ENCODE assay signal across 27 cellular contexts in the genomic region with DNA sequence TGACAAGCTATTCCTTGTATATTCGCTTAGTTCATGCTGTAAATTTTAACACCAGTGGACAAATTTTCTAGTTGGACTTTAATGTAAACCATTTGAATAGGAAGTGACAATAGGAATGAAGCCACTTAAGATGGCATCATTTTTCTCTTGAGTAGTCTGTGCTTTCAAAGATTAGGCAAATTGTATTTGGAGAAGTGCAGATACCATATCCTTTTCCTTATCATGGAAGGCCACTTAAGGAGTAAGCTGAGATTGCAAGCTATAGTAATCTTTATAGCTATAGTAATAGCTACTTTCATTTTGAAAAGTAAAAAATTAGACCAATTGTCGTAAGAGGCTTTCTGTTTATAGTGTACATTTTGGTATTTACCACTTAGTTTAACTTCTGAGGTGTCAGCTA. TPM values are rescaled to one million over a fixed set of nuclear protein-coding genes. Genes with fewer than 3 reads are reported as not detected.
DNase-seq lines count a peak whose midpoint lies in the region; ATAC-seq and TF ChIP-seq lines count a peak whose summit lies in the region.
"Had no signal": no experiment of that assay in that cellular context is flagged by ENCODE, and none has a peak within 500 bp of the region (broad histone marks: within the 10 kb centered on the region; RNA-seq: fewer than 3 reads in every experiment).

No MANE protein-coding gene starts in this region.

- no peak for TF ChIP-seq CTCF in SU-DHL-6 (IDR thresholded peaks at IDR 0.05; ENCODE audit: insufficient read depth, low read length, poor library complexity, severe bottlenecking)
- TF ChIP-seq CTCF in ovary (IDR thresholded peaks at IDR 0.05), result no peak

- peak overlapping the region in 4 of 7 donors; percentile 13 to 53 (median 32) for H3K27ac Mint-ChIP-seq in CD4-positive, alpha-beta memory T cell
- H3K27ac Mint-ChIP-seq in immature natural killer cell, result peak overlapping the region in 4 of 6 donors; percentile 40 to 74 (median 54)
- no peak overlapping the region for H3K27ac Mint-ChIP-seq in T-helper 2 cell treated with Interferon-gamma antibody and Interleukin-4, amounts not matched to agents 5 μg/mL and 100 μg/mL, for 36 hours
- H3K27ac Mint-ChIP-seq: activated CD4-positive, alpha-beta T cell treated with anti-CD3 and anti-CD28 coated beads, Interleukin-2, amount 10 ng/mL, durations not matched to agents 7 days and 5 days; activated naive CD4-positive, alpha-beta T cell treated with anti-CD3 and anti-CD28 coated beads, Interleukin-2, amount 10 ng/mL, durations not matched to agents 7 days and 5 days; activated T-helper 1 cell treated with anti-CD3 and anti-CD28 coated beads, Interleukin-12 subunit alpha, Interleukin-12 subunit beta, Interleukin-2, Interleukin-4 antibody, amounts not matched to agents 30 ng/mL and 10 ng/mL and 1 ng/mL, durations not matched to agents 14 hours and 24 hours and 36 hours; HFFc6 had no signal

- CTCF ChIA-PET in CD4-positive, alpha-beta memory T cell (lab: Charles Lee; ENCODE audit: partially characterized antibody), result interaction anchor here (0.6 to 1.2 kb wide), 4 partner anchors 10 to 67 kb away, joined by 3 to 4 read pairs (median 4); no protein-coding TSS in a partner anchor

- H3K4me3 ChIP-seq in BLaER1 treated with 17β-estradiol and CSF1 and Interleukin-3, amounts not matched to agents 10 nM and 100 nM, result no peak overlapping the region
- H3K4me3 ChIP-seq in CD4-positive, alpha-beta memory T cell (ENCODE audit: low read length in 2 of 2), result no peak overlapping the region
- H3K4me3 ChIP-seq in SU-DHL-6 (ENCODE audit: insufficient read depth, low read length, poor library complexity, severe bottlenecking) (no peak overlapping the region), ovary (no peak overlapping the region)
- H3K4me3 ChIP-seq: gastrocnemius medialis had no signal

- POLR2A ChIA-PET in CD4-positive, alpha-beta memory T cell (lab: Charles Lee; ENCODE audit: partially characterized antibody), result interaction anchor here (1.4 to 2.6 kb wide), 4 partner anchors 9 to 14 kb away, joined by 3 to 10 read pairs (median 7); no protein-coding TSS in a partner anchor

- 68 to 84% (median 76%) methylated on average over 2 of the region's 2 CpGs for WGBS in ovary, 3 donors

- TF ChIP-seq EP300 in ovary (IDR thresholded peaks at IDR 0.05), result no peak

- H2AFZ ChIP-seq in SU-DHL-6 (ENCODE audit: low read depth, low read length, severe bottlenecking), result no peak overlapping the region

- no peaks in the 10 kb centered on the region for H3K27me3 ChIP-seq in BLaER1 treated with 17β-estradiol and CSF1 and Interleukin-3, amounts not matched to agents 10 nM and 100 nM
- H3K27me3 ChIP-seq in CD4-positive, alpha-beta memory T cell (ENCODE audit: insufficient read depth, low read length), result no peaks in the 10 kb centered on the region
- H3K27me3 ChIP-seq in SU-DHL-6 (ENCODE audit: low read length), result no peaks in the 10 kb centered on the region
- no peaks in the 10 kb centered on the region for H3K27me3 ChIP-seq in ovary
- H3K27me3 ChIP-seq: gastrocnemius medialis had no signal

- H3K36me3 Mint-ChIP-seq in CD4-positive, alpha-beta memory T cell, result peaks cover 25 to 47% of the 10 kb centered on the region in 2 donors
- peaks cover 0 to 10% (median 3%) of the 10 kb centered on the region in 3 donors for H3K36me3 Mint-ChIP-seq in immature natural killer cell
- H3K36me3 Mint-ChIP-seq in T-helper 2 cell treated with Interferon-gamma antibody and Interleukin-4, amounts not matched to agents 5 μg/mL and 100 μg/mL, for 36 hours (ENCODE audit: low read depth), result peaks cover 38% of the 10 kb centered on the region

- TF ChIP-seq POLR2A in ovary (IDR thresholded peaks at IDR 0.05), result no peak

- H3F3A ChIP-seq in SU-DHL-6 (ENCODE audit: insufficient read depth), result peaks cover 15% of the 10 kb centered on the region

- H3K4me2 ChIP-seq in BLaER1 treated with 17β-estradiol and CSF1 and Interleukin-3, amounts not matched to agents 10 nM and 100 nM, result peak overlapping the region in 10 of 11 experiments; percentile 19 to 90 (median 56); a peak in 12 of 22 replicates
- peak overlapping the region; percentile 5 for H3K4me2 ChIP-seq in SU-DHL-6 (ENCODE audit: low read depth, low read length, poor library complexity, severe bottlenecking)

- peaks cover 42 to 96% (median 78%) of the 10 kb centered on the region in 11 experiments for H3K36me3 ChIP-seq in BLaER1 treated with 17β-estradiol and CSF1 and Interleukin-3, amounts not matched to agents 10 nM and 100 nM
- H3K36me3 ChIP-seq in CD4-positive, alpha-beta memory T cell (ENCODE audit: insufficient read depth, low read length), result no peaks in the 10 kb centered on the region
- H3K36me3 ChIP-seq in SU-DHL-6 (ENCODE audit: low read length) (peaks cover 2% of the 10 kb centered on the region; the same call in 1 of the 2 replicates), ovary (no peaks in the 10 kb centered on the region)
- H3K36me3 ChIP-seq: gastrocnemius medialis had no signal

- H3K27me3 Mint-ChIP-seq in CD4-positive, alpha-beta memory T cell, result no peaks in the 10 kb centered on the region
- H3K27me3 Mint-ChIP-seq in immature natural killer cell (ENCODE audit: low read depth in 3 of 3), result no peaks in the 10 kb centered on the region
- no peaks in the 10 kb centered on the region for H3K27me3 Mint-ChIP-seq in T-helper 2 cell treated with Interferon-gamma antibody and Interleukin-4, amounts not matched to agents 5 μg/mL and 100 μg/mL, for 36 hours (ENCODE audit: low read depth)
- H3K27me3 Mint-ChIP-seq: activated CD4-positive, alpha-beta T cell treated with anti-CD3 and anti-CD28 coated beads, Interleukin-2, amount 10 ng/mL, durations not matched to agents 7 days and 5 days; activated naive CD4-positive, alpha-beta T cell treated with anti-CD3 and anti-CD28 coated beads, Interleukin-2, amount 10 ng/mL, durations not matched to agents 7 days and 5 days had no signal

- no peak overlapping the region; a peak in 1 of 22 replicates for H3K27ac ChIP-seq in BLaER1 treated with 17β-estradiol and CSF1 and Interleukin-3, amounts not matched to agents 10 nM and 100 nM
- H3K27ac ChIP-seq in CD4-positive, alpha-beta memory T cell (ENCODE audit: low read depth, low read length), result no peak overlapping the region
- H3K27ac ChIP-seq in SU-DHL-6 (ENCODE audit: low read depth, low read length) (no peak overlapping the region), ovary (no peak overlapping the region)
- H3K27ac ChIP-seq: C4-2B, gastrocnemius medialis had no signal

- no peaks in the 10 kb centered on the region for H3K9me2 ChIP-seq in SU-DHL-6 (replicated peaks; ENCODE audit: insufficient read depth, low read length)

- H3K9me3 ChIP-seq in BLaER1 treated with 17β-estradiol and CSF1 and Interleukin-3, amounts not matched to agents 10 nM and 100 nM (replicated peaks in 1 of 11), result no peaks in the 10 kb centered on the region
- no peaks in the 10 kb centered on the region for H3K9me3 ChIP-seq in CD4-positive, alpha-beta memory T cell (ENCODE audit: control insufficient read depth in 1 of 2, low read length in 2 of 2)
- H3K9me3 ChIP-seq in SU-DHL-6 (ENCODE audit: insufficient read depth, low read length), result no peaks in the 10 kb centered on the region
- H3K9me3 ChIP-seq in ovary, result no peaks in the 10 kb centered on the region
- H3K9me3 ChIP-seq: gastrocnemius medialis had no signal

- H3K4me1 Mint-ChIP-seq in CD4-positive, alpha-beta memory T cell, result peaks cover 40 to 73% (median 58%) of the 10 kb centered on the region in 4 donors
- peaks cover 67 to 76% of the 10 kb centered on the region in 2 donors for H3K4me1 Mint-ChIP-seq in immature natural killer cell
- H3K4me1 Mint-ChIP-seq in T-helper 2 cell treated with Interferon-gamma antibody and Interleukin-4, amounts not matched to agents 5 μg/mL and 100 μg/mL, for 36 hours (ENCODE audit: low read depth), result peaks cover 41% of the 10 kb centered on the region

- H3K9me3 Mint-ChIP-seq in CD4-positive, alpha-beta memory T cell, result no peaks in the 10 kb centered on the region
- H3K9me3 Mint-ChIP-seq in immature natural killer cell, result no peaks in the 10 kb centered on the region
- no peaks in the 10 kb centered on the region for H3K9me3 Mint-ChIP-seq in T-helper 2 cell treated with Interferon-gamma antibody and Interleukin-4, amounts not matched to agents 5 μg/mL and 100 μg/mL, for 36 hours
- H3K9me3 Mint-ChIP-seq: activated CD4-positive, alpha-beta T cell treated with anti-CD3 and anti-CD28 coated beads, Interleukin-2, amount 10 ng/mL, durations not matched to agents 7 days and 5 days; activated naive CD4-positive, alpha-beta T cell treated with anti-CD3 and anti-CD28 coated beads, Interleukin-2, amount 10 ng/mL, durations not matched to agents 7 days and 5 days; activated T-helper 1 cell treated with anti-CD3 and anti-CD28 coated beads, Interleukin-12 subunit alpha, Interleukin-12 subunit beta, Interleukin-2, Interleukin-4 antibody, amounts not matched to agents 30 ng/mL and 10 ng/mL and 1 ng/mL, durations not matched to agents 14 hours and 24 hours and 36 hours; HFFc6 had no signal

- peak overlapping the region in 1 of 8 donors; percentile 1 for H3K4me3 Mint-ChIP-seq in CD4-positive, alpha-beta memory T cell
- H3K4me3 Mint-ChIP-seq in immature natural killer cell, result peak overlapping the region in 2 of 5 donors; percentile 18 to 23
- no peak overlapping the region for H3K4me3 Mint-ChIP-seq in T-helper 2 cell treated with Interferon-gamma antibody and Interleukin-4, amounts not matched to agents 5 μg/mL and 100 μg/mL, for 36 hours
- H3K4me3 Mint-ChIP-seq: activated CD4-positive, alpha-beta T cell treated with anti-CD3 and anti-CD28 coated beads, Interleukin-2, amount 10 ng/mL, durations not matched to agents 7 days and 5 days; activated naive CD4-positive, alpha-beta T cell treated with anti-CD3 and anti-CD28 coated beads, Interleukin-2, amount 10 ng/mL, durations not matched to agents 7 days and 5 days; activated T-helper 1 cell treated with anti-CD3 and anti-CD28 coated beads, Interleukin-12 subunit alpha, Interleukin-12 subunit beta, Interleukin-2, Interleukin-4 antibody, amounts not matched to agents 30 ng/mL and 10 ng/mL and 1 ng/mL, durations not matched to agents 14 hours and 24 hours and 36 hours; HFFc6 had no signal

- H3K79me2 ChIP-seq in SU-DHL-6 (ENCODE audit: insufficient read depth, low read length), result peaks cover 97% of the 10 kb centered on the region

- peaks cover 58 to 97% (median 69%) of the 10 kb centered on the region in 10 experiments for H3K4me1 ChIP-seq in BLaER1 treated with 17β-estradiol and CSF1 and Interleukin-3, amounts not matched to agents 10 nM and 100 nM
- peaks cover 74% of the 10 kb centered on the region for H3K4me1 ChIP-seq in CD4-positive, alpha-beta memory T cell (ENCODE audit: insufficient read depth, low read length)
- peaks cover 11% of the 10 kb centered on the region for H3K4me1 ChIP-seq in ovary (ENCODE audit: insufficient read depth)

- no peak for ATAC-seq in HG02759 (IDR thresholded peaks at IDR 0.05; ENCODE audit: unreplicated experiment)
- ATAC-seq: gastrocnemius medialis, left cardiac atrium, right cardiac atrium had no signal

- no peak overlapping the region; a peak in 1 of 22 replicates for H3K9ac ChIP-seq in BLaER1 treated with 17β-estradiol and CSF1 and Interleukin-3, amounts not matched to agents 10 nM and 100 nM
- H3K9ac ChIP-seq in SU-DHL-6 (ENCODE audit: low read length), result no peak overlapping the region

- no peak for DNase-seq in CD4-positive, alpha-beta memory T cell
- DNase-seq in immature natural killer cell (no peak), ovary (no peak), NCI-H1092 treated with DMSO at 0.1 percent for 48 hours (lab: John Stamatoyannopoulos, UW) (no peak)
- no peak for DNase-seq in T-helper 2 cell treated with Interferon-gamma antibody and Interleukin-4, amounts not matched to agents 5 μg/mL and 100 μg/mL, for 36 hours (ENCODE audit: low spot score)
- DNase-seq: activated CD4-positive, alpha-beta T cell treated with anti-CD3 and anti-CD28 coated beads, Interleukin-2, amount 10 ng/mL, durations not matched to agents 7 days and 5 days; activated naive CD4-positive, alpha-beta T cell treated with anti-CD3 and anti-CD28 coated beads, Interleukin-2, amount 10 ng/mL, durations not matched to agents 7 days and 5 days; gastrocnemius medialis; GOT3; HFFc6; hippocampal formation; left cardiac atrium; NCI-H1105; NCI-H2029; NCI-H2227 treated with DMSO at 0.1 percent for 48 hours; NCI-H526; NK-92 treated with Interleukin-12 subunit alpha and Interleukin-12 subunit beta, amount 100 ng/mL, for 24 hours; right cardiac atrium; SHP77 treated with DMSO at 0.1 percent for 48 hours; stimulated activated CD4-positive, alpha-beta T cell treated with anti-CD3 and anti-CD28 coated beads, Interleukin-1b, Interleukin-23, amount 100 ng/mL, for 48 hours; stimulated activated naive CD4-positive, alpha-beta T cell treated with Interleukin-2 at 50 U/mL for 16 hours; T-helper 9 cell had no signal

- peaks cover 99 to 100% (median 100%) of the 10 kb centered on the region in 11 experiments for H4K20me1 ChIP-seq in BLaER1 treated with 17β-estradiol and CSF1 and Interleukin-3, amounts not matched to agents 10 nM and 100 nM
- peaks cover 19% of the 10 kb centered on the region for H4K20me1 ChIP-seq in SU-DHL-6 (ENCODE audit: low read depth, low read length)

- intact Hi-C loops in CD4-positive, alpha-beta memory T cell (cut with micrococcal nuclease), result no loop called here
- intact Hi-C loops in ovary (cut with DNase I), result no loop called here

RNA-seq across cellular contexts. Expression of gene CAPRIN1, which starts 12.8 kb away (rescaled TPM):
- total RNA-seq in CD4-positive, alpha-beta memory T cell, result 100 to 1,000 TPM; 160 to 176 TPM
- polyA plus RNA-seq in CD4-positive, alpha-beta memory T cell, result 10 to 100 TPM; 43.3 to 97.1 TPM
- 10 to 100 TPM; 27.8 to 71.2 (median 43.3) TPM for polyA plus RNA-seq in immature natural killer cell
- 100 to 1,000 TPM; 107 to 196 (median 160) TPM for total RNA-seq in ovary
- 100 to 1,000 TPM in 1 of 2 donors, 10 to 100 TPM in 1; 74.2 to 214 TPM for polyA plus RNA-seq in ovary

RNA-seq across cellular contexts. Expression of gene NAT10, which starts 41.1 kb away (rescaled TPM):
- 10 to 100 TPM; 73.6 to 81.5 TPM for total RNA-seq in CD4-positive, alpha-beta memory T cell
- 10 to 100 TPM; 28.0 to 49.3 TPM for polyA plus RNA-seq in CD4-positive, alpha-beta memory T cell
- polyA plus RNA-seq in immature natural killer cell (10 to 100 TPM in 2 of 3 donors, 1 to 10 TPM in 1; 7.7 to 31.8 (median 16.8) TPM), ovary (10 to 100 TPM; 19.8 to 60.2 TPM)
- 10 to 100 TPM; 20.5 to 60.9 (median 49.1) TPM for total RNA-seq in ovary
